7 cellular contexts compared by ENCODE assay signal in the genomic region with DNA sequence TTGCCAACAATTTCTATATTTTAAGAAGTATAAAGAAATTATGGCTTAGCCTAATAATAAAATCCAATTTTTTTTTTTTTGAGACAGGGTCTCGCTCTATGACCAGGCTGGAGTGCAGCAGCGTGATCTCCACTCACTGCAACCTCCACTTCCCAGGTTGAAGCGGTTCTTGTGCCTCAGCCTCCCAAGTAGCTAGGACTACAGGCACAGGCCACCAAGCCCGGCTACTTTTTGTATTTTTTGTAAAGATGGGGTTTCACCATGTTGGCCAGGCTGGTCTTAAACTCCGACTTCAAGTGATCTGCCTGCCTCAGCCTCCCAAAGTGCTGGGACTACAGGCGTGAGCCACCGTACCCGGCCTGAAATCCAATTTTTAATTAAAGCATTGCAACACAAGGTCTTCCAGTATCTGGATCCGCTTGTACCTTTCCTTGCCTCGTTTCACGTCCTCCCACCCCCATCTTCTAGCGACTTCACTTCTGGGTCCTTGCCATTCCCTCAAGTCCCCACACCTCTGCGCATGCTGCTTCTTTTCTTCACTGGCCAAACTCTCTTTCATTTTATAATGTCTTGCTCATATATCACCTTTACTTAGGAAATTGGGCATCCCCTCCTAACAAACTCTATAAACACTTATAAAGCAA. TPM values are rescaled to one million over a fixed set of nuclear protein-coding genes. Genes with fewer than 3 reads are reported as not detected.
DNase-seq lines count a peak whose midpoint lies in the region; FAIRE-seq and TF ChIP-seq lines count a peak whose summit lies in the region.

No MANE protein-coding gene starts in this region.

- no peak for DNase-seq in GM12891 (ENCODE audit: insufficient read length, low spot score)
- no peak for DNase-seq in Peyer's patch
- DNase-seq in fibroblast of lung (ENCODE audit: low read depth in 2 of 2): no peak
- DNase-seq in T-helper 2 cell treated with Interferon-gamma antibody and Interleukin-4, amounts not matched to agents 5 μg/mL and 100 μg/mL, for 36 hours (ENCODE audit: low spot score): no peak
- no peak for DNase-seq in activated CD8-positive, alpha-beta memory T cell treated with anti-CD3 and anti-CD28 coated beads, Interleukin-2, amount 50 U/mL, for 4 hours
- no peak for DNase-seq in HuH-7 (ENCODE audit: low spot score)

- H3K9ac ChIP-seq in fibroblast of lung (ENCODE audit: insufficient read depth, low read length): no peak overlapping the region
- peak overlapping the region; percentile 97 for H3K9ac ChIP-seq in skeletal muscle satellite cell (ENCODE audit: low read depth, low read length)

- TF ChIP-seq POLR2A in GM12891 (IDR thresholded peaks at IDR 0.05; ENCODE audit: low read depth, low read length) (peak; percentile 44; the same call in 1 of the 2 replicates), Peyer's patch (IDR thresholded peaks at IDR 0.05) (no peak)

- peaks cover 38% of the 10 kb centered on the region for H3K36me3 Mint-ChIP-seq in T-helper 2 cell treated with Interferon-gamma antibody and Interleukin-4, amounts not matched to agents 5 μg/mL and 100 μg/mL, for 36 hours (ENCODE audit: low read depth)

- TF ChIP-seq CTCF in Peyer's patch (IDR thresholded peaks at IDR 0.05) (no peak), fibroblast of lung (conservative IDR thresholded peaks at IDR 0.05 in 1 of 2, IDR thresholded peaks at IDR 0.05 in 1 of 2; ENCODE audit: low read depth in 1 of 2, low read length in 2 of 2) (no peak)

- H3K9me3 ChIP-seq in Peyer's patch: no peaks in the 10 kb centered on the region
- no peaks in the 10 kb centered on the region for H3K9me3 ChIP-seq in fibroblast of lung (ENCODE audit: control insufficient read depth, insufficient read depth, low read depth, low read length)
- H3K9me3 ChIP-seq in skeletal muscle satellite cell (replicated peaks; ENCODE audit: low read length): no peaks in the 10 kb centered on the region

- no peaks in the 10 kb centered on the region for H3K9me3 Mint-ChIP-seq in T-helper 2 cell treated with Interferon-gamma antibody and Interleukin-4, amounts not matched to agents 5 μg/mL and 100 μg/mL, for 36 hours

- no peak overlapping the region for H2AFZ ChIP-seq in fibroblast of lung (ENCODE audit: low read length)

- peaks cover 7% of the 10 kb centered on the region for H4K20me1 ChIP-seq in fibroblast of lung (ENCODE audit: control insufficient read depth, extremely low read depth, insufficient read depth, low read length)

- FAIRE-seq in GM12891 (lab: Jason Lieb, UNC): no peak

- H3K4me1 ChIP-seq in Peyer's patch: peaks cover 0 to 28% (median 13%) of the 10 kb centered on the region in 4 donors
- H3K4me1 ChIP-seq in fibroblast of lung (ENCODE audit: control insufficient read depth, extremely low read depth, insufficient read depth, low read length): no peaks in the 10 kb centered on the region
- peaks cover 16% of the 10 kb centered on the region for H3K4me1 ChIP-seq in skeletal muscle satellite cell (ENCODE audit: control insufficient read depth, insufficient read depth, low read length)

- no peak overlapping the region for H3K4me3 Mint-ChIP-seq in T-helper 2 cell treated with Interferon-gamma antibody and Interleukin-4, amounts not matched to agents 5 μg/mL and 100 μg/mL, for 36 hours

- H3K4me1 Mint-ChIP-seq in T-helper 2 cell treated with Interferon-gamma antibody and Interleukin-4, amounts not matched to agents 5 μg/mL and 100 μg/mL, for 36 hours (ENCODE audit: low read depth): peaks cover 39% of the 10 kb centered on the region

- no peaks in the 10 kb centered on the region for H3K27me3 Mint-ChIP-seq in T-helper 2 cell treated with Interferon-gamma antibody and Interleukin-4, amounts not matched to agents 5 μg/mL and 100 μg/mL, for 36 hours (ENCODE audit: low read depth)

- H3K4me3 ChIP-seq in Peyer's patch (peak overlapping the region; percentile 54 to 80 (median 76)), fibroblast of lung (replicated peaks in 1 of 4; ENCODE audit: control extremely low read depth in 1 of 4, insufficient read depth in 1 of 4, low read depth in 3 of 4, low read length in 4 of 4) (peak overlapping the region; percentile 74 to 98 (median 86)), skeletal muscle satellite cell (ENCODE audit: low read length) (peak overlapping the region; percentile 77)

- no peaks in the 10 kb centered on the region for H3K27me3 ChIP-seq in Peyer's patch
- no peaks in the 10 kb centered on the region for H3K27me3 ChIP-seq in fibroblast of lung (ENCODE audit: control insufficient read depth, insufficient read depth, low read length)
- H3K27me3 ChIP-seq in skeletal muscle satellite cell (ENCODE audit: control insufficient read depth, insufficient read depth, low read length): no peaks in the 10 kb centered on the region

- H3K36me3 ChIP-seq in Peyer's patch (peaks cover 0 to 6% (median 0%) of the 10 kb centered on the region in 3 donors), fibroblast of lung (ENCODE audit: control insufficient read depth, insufficient read depth, low read length) (no peaks in the 10 kb centered on the region), skeletal muscle satellite cell (ENCODE audit: insufficient read depth, low read length) (peaks cover 23% of the 10 kb centered on the region)

- H3K27ac ChIP-seq in Peyer's patch: peak overlapping the region in 2 of 4 donors; percentile 94 to 95
- no peak overlapping the region for H3K27ac ChIP-seq in fibroblast of lung (ENCODE audit: insufficient read depth, low read length)

- H3K27ac Mint-ChIP-seq in T-helper 2 cell treated with Interferon-gamma antibody and Interleukin-4, amounts not matched to agents 5 μg/mL and 100 μg/mL, for 36 hours: no peak overlapping the region

- H3K4me2 ChIP-seq in fibroblast of lung (ENCODE audit: extremely low read depth, insufficient read depth, low read length) (peak overlapping the region; percentile 93), skeletal muscle satellite cell (ENCODE audit: low read length) (peak overlapping the region; percentile 92)

- peaks cover 96% of the 10 kb centered on the region for H3K79me2 ChIP-seq in fibroblast of lung (ENCODE audit: control insufficient read depth, insufficient read depth, low read length)

TF ChIP-seq in GM12891, 5 proteins besides CTCF, POLR2A, EP300 and RAD21:
- no peak for TF ChIP-seq PAX5 (IDR thresholded peaks at IDR 0.05; ENCODE audit: insufficient read depth, low read length, severe bottlenecking)
TF ChIP-seq in GM12891: peak in this region for 0.

RNA-seq across cellular contexts. Expression of a gene that starts 2.3 kb away (rescaled TPM):
- 120 TPM for polyA plus RNA-seq in GM12891 (2012; ENCODE audit: low read depth, missing spikeins)
- total RNA-seq in Peyer's patch (100 to 1,000 TPM in 3 of 4 donors, 10 to 100 TPM in 1; 76.4 to 196 (median 129) TPM), fibroblast of lung (77.3 and 99.4 TPM in 2 replicates)
- polyA plus RNA-seq in fibroblast of lung: 102 TPM in 2 replicates
- 75.3 and 81.3 TPM in 2 replicates for polyA plus RNA-seq in fibroblast of lung (2012)
- 22.8 and 61.8 TPM in 2 replicates for polyA minus RNA-seq in fibroblast of lung (ENCODE audit: low replicate concordance)
- 97.8 and 99.4 TPM in 2 replicates for total RNA-seq in skeletal muscle satellite cell (2012; rRNA removed)

RNA-seq across cellular contexts. Expression of a gene that starts 28.2 kb away (rescaled TPM):
- polyA plus RNA-seq in GM12891 (2012; ENCODE audit: low read depth, missing spikeins): 7.4 TPM
- total RNA-seq in Peyer's patch: 10 to 100 TPM in 3 of 4 donors, 1 to 10 TPM in 1; 8.8 to 38.0 (median 13.4) TPM
- total RNA-seq in fibroblast of lung: 46.5 and 52.0 TPM in 2 replicates
- 45.7 and 78.7 TPM in 2 replicates for polyA plus RNA-seq in fibroblast of lung
- polyA plus RNA-seq in fibroblast of lung (2012): 41.1 and 78.6 TPM in 2 replicates
- 1.2 and 5.8 TPM in 2 replicates for polyA minus RNA-seq in fibroblast of lung (ENCODE audit: low replicate concordance)
- total RNA-seq in skeletal muscle satellite cell (2012; rRNA removed): 63.4 and 94.4 TPM in 2 replicates
